ENCODE assay signal across 24 cellular contexts in the genomic region with DNA sequence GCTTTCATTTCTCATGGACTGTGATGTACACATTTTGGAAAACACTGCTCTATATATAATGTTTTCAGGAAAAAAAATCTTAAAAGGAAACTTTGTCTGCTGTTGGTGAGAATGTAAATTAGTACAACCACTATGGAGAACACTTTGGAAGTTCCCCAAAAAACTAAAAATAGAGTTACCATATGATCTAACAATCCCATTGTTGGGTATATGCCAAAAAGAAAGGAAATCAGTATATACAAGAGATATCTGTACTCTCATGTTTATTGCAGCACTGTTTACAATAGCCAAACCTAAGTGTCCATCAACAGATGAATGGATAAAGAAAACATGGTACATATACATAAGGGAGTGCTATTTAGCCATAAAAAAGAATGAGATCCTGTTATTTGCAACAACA.
DNase-seq lines count a peak whose midpoint lies in the region; ATAC-seq, FAIRE-seq and TF ChIP-seq lines count a peak whose summit lies in the region.
"Had no signal": no experiment of that assay in that cellular context is flagged by ENCODE, and none has a peak within 500 bp of the region (broad histone marks: within the 10 kb centered on the region; RNA-seq: fewer than 3 reads in every experiment).

No MANE protein-coding gene starts in this region.

- H3K9me3 Mint-ChIP-seq in memory B cell: peaks cover 1% of the 10 kb centered on the region
- H3K9me3 Mint-ChIP-seq in CD4-positive, alpha-beta T cell: no peaks in the 10 kb centered on the region
- H3K9me3 Mint-ChIP-seq: CD8-positive, alpha-beta memory T cell; GM23338; H9; HFFc6 had no signal

- no peak for TF ChIP-seq CTCF in 22Rv1 (IDR thresholded peaks at IDR 0.05)
- no peak for TF ChIP-seq CTCF in IMR-90 (conservative IDR thresholded peaks at IDR 0.05; ENCODE audit: low read depth, low read length)
- no peak for TF ChIP-seq CTCF in CD4-positive, alpha-beta T cell (IDR thresholded peaks at IDR 0.05)

- no peaks in the 10 kb centered on the region for H3K27me3 ChIP-seq in IMR-90 (ENCODE audit: control insufficient read depth, insufficient read depth, low read length)
- no peaks in the 10 kb centered on the region for H3K27me3 ChIP-seq in CD4-positive, alpha-beta T cell (ENCODE audit: control insufficient read depth, insufficient read depth, low read length)

- H4K8ac ChIP-seq in IMR-90 (ENCODE audit: low read depth in 2 of 2, low read length in 2 of 2): no peak overlapping the region

- H3K9ac ChIP-seq in IMR-90 (ENCODE audit: low read depth, low read length): no peak overlapping the region

- H3K14ac ChIP-seq in IMR-90 (replicated peaks; ENCODE audit: low read depth, low read length): no peak overlapping the region

- H2AK9ac ChIP-seq in IMR-90 (replicated peaks; ENCODE audit: low read depth, low read length, poor library complexity): no peak overlapping the region

- H3K27ac ChIP-seq in 22Rv1: peak overlapping the region; percentile 61
- H3K27ac ChIP-seq in IMR-90 (ENCODE audit: insufficient read depth, low read length): no peak overlapping the region
- no peak overlapping the region for H3K27ac ChIP-seq in CD4-positive, alpha-beta T cell (ENCODE audit: low read depth, low read length)
- H3K27ac ChIP-seq: A549, C4-2B had no signal

- no peaks in the 10 kb centered on the region for H3K27me3 Mint-ChIP-seq in memory B cell
- H3K27me3 Mint-ChIP-seq in CD4-positive, alpha-beta T cell: no peaks in the 10 kb centered on the region
- H3K27me3 Mint-ChIP-seq: CD4-positive, CD25-positive, alpha-beta regulatory T cell; CD8-positive, alpha-beta memory T cell had no signal

- no peak for TF ChIP-seq POLR2A in IMR-90 (IDR thresholded peaks at IDR 0.05; ENCODE audit: low read depth, low read length)

- no peak overlapping the region for H3K4me2 ChIP-seq in IMR-90 (ENCODE audit: low read depth, low read length)
- H3K4me2 ChIP-seq: A549, GM23338 had no signal

- no peak for TF ChIP-seq RAD21 in IMR-90 (IDR thresholded peaks at IDR 0.05; ENCODE audit: low read length)

- H3K36me3 Mint-ChIP-seq in memory B cell: peaks cover 6% of the 10 kb centered on the region
- no peaks in the 10 kb centered on the region for H3K36me3 Mint-ChIP-seq in CD4-positive, alpha-beta T cell (ENCODE audit: low read depth)
- H3K36me3 Mint-ChIP-seq: CD8-positive, alpha-beta memory T cell had no signal

- no peak overlapping the region for H3K18ac ChIP-seq in IMR-90 (ENCODE audit: low read depth, low read length)

- CTCF ChIA-PET in IMR-90 (lab: Yijun Ruan, JAX): no interaction called here
- CTCF ChIA-PET in CD4-positive, alpha-beta T cell (lab: Charles Lee): interaction anchor here (0.7 kb wide), 1 partner anchor 24 kb away, joined by 3 read pairs; no protein-coding TSS in a partner anchor

- H3K4me1 ChIP-seq in IMR-90 (ENCODE audit: control insufficient read depth, insufficient read depth, low read length): no peaks in the 10 kb centered on the region

- peaks cover 5 to 16% of the 10 kb centered on the region in 2 experiments for H3K79me1 ChIP-seq in IMR-90 (ENCODE audit: low read depth in 1 of 2, low read length in 2 of 2)

- peak overlapping the region; percentile 45 for H3K27ac Mint-ChIP-seq in memory B cell
- no peak overlapping the region for H3K27ac Mint-ChIP-seq in CD4-positive, alpha-beta T cell
- H3K27ac Mint-ChIP-seq: GM23338, H9, HFFc6 had no signal

- H2BK15ac ChIP-seq in IMR-90 (ENCODE audit: low read depth, low read length): no peak overlapping the region

- dilution Hi-C loops in IMR-90 (cut with HindIII; ENCODE audit: low sequenced_read_pairs, unreplicated experiment): no loop called here

- H2AK5ac ChIP-seq in IMR-90 (ENCODE audit: low read depth, low read length): no peak overlapping the region

- H3K4ac ChIP-seq in IMR-90 (ENCODE audit: low read depth, low read length): no peak overlapping the region

- POLR2A ChIA-PET in IMR-90 (lab: Charles Lee; ENCODE audit: unreplicated experiment): no interaction called here
- POLR2A ChIA-PET in CD4-positive, alpha-beta T cell (lab: Charles Lee): no interaction called here

- no peaks in the 10 kb centered on the region for H3K36me3 ChIP-seq in IMR-90 (ENCODE audit: control insufficient read depth, insufficient read depth, low read length)

- no peak for ATAC-seq in IMR-90 (ENCODE audit: low read depth)
- no peak for ATAC-seq in memory B cell (ENCODE audit: low read depth)
- ATAC-seq in CD4-positive, alpha-beta T cell (ENCODE audit: poor library complexity): no peak
- ATAC-seq: A549, GM12878, GM23338 had no signal

- H3K9me3 ChIP-seq in IMR-90 (ENCODE audit: control insufficient read depth, insufficient read depth, low read length): no peaks in the 10 kb centered on the region
- no peaks in the 10 kb centered on the region for H3K9me3 ChIP-seq in CD4-positive, alpha-beta T cell (ENCODE audit: control insufficient read depth, low read length)
- H3K9me3 ChIP-seq: A549 had no signal

- no peak overlapping the region for H3K23ac ChIP-seq in IMR-90 (ENCODE audit: low read depth, low read length)

- H3K56ac ChIP-seq in IMR-90 (ENCODE audit: extremely low read depth, insufficient read depth, low read length): no peak overlapping the region

- peak; percentile 14 for FAIRE-seq in colon (lab: Jason Lieb, UNC)
- FAIRE-seq: A549, D721Med, GM12878 had no signal

- H3K4me3 ChIP-seq in IMR-90 (ENCODE audit: insufficient read depth, low read depth, low read length): no peak overlapping the region
- H3K4me3 ChIP-seq: A549, GM12878, GM23338 had no signal

- no peak overlapping the region for H3K4me3 Mint-ChIP-seq in memory B cell
- H3K4me3 Mint-ChIP-seq in CD4-positive, alpha-beta T cell: no peak overlapping the region
- H3K4me3 Mint-ChIP-seq: CD4-positive, CD25-positive, alpha-beta regulatory T cell; CD8-positive, alpha-beta memory T cell; GM23338; H9; HFFc6 had no signal

- H4K5ac ChIP-seq in IMR-90 (ENCODE audit: low read depth, low read length): no peak overlapping the region

- H3K4me1 Mint-ChIP-seq in memory B cell: peaks cover 37% of the 10 kb centered on the region
- peaks cover 48% of the 10 kb centered on the region for H3K4me1 Mint-ChIP-seq in CD4-positive, alpha-beta T cell (ENCODE audit: low read depth)

- BruUV-seq in IMR-90 (replicated peaks; lab: Mats Ljungman, UMichigan): no TSS peak

- no peak overlapping the region for H4K91ac ChIP-seq in IMR-90 (ENCODE audit: insufficient read depth, low read depth, low read length)

- H2BK20ac ChIP-seq in IMR-90 (ENCODE audit: low read depth, low read length): no peak overlapping the region

- intact Hi-C loops in IMR-90 (cut with micrococcal nuclease): no loop called here
- intact Hi-C loops in CD4-positive, alpha-beta T cell (cut with DNase I, micrococcal nuclease): no loop called here

- no peaks in the 10 kb centered on the region for H3K9me1 ChIP-seq in IMR-90 (ENCODE audit: insufficient read depth, low read length)

- DNase-seq in IMR-90 (peak; percentile 11), memory B cell (ENCODE audit: low spot score in 2 of 2) (no peak), NCI-H1048 (lab: John Stamatoyannopoulos, UW) (no peak), C1 segment of cervical spinal cord (lab: John Stamatoyannopoulos, UW) (no peak), Ammon's horn (ENCODE audit: low spot score) (no peak)
- no peak for DNase-seq in CD4-positive, alpha-beta T cell
- DNase-seq: 8988T; ACHN; AML-193; CD4-positive, CD25-positive, alpha-beta regulatory T cell; CD8-positive, alpha-beta memory T cell; DMS 273 treated with DMSO at 0.1 percent for 48 hours; DMS79; EL; GDM1; H9; HFFc6 had no signal

- no peaks in the 10 kb centered on the region; the same call in 1 of the 2 replicates for H4K20me1 ChIP-seq in IMR-90 (ENCODE audit: insufficient read depth, low read length)

- in situ Hi-C loops in IMR-90 (cut with MboI; ENCODE audit: low sequenced_read_pairs): no loop called here

- H2BK120ac ChIP-seq in IMR-90 (ENCODE audit: low read depth, low read length): no peak overlapping the region

- no peak overlapping the region for H2BK5ac ChIP-seq in IMR-90 (ENCODE audit: low read depth, low read length, poor library complexity, severe bottlenecking)

- H2AFZ ChIP-seq in IMR-90 (replicated peaks; ENCODE audit: low read length, poor library complexity): no peak overlapping the region
- H2AFZ ChIP-seq: GM23338 had no signal

TF ChIP-seq in IMR-90, 13 proteins besides CTCF, POLR2A, EP300 and RAD21:
- TF ChIP-seq BHLHE40 (IDR thresholded peaks at IDR 0.05; ENCODE audit: low read depth, low read length) (no peak), MAFK (IDR thresholded peaks at IDR 0.05; ENCODE audit: low read depth, low read length) (no peak), MXI1 (IDR thresholded peaks at IDR 0.05; ENCODE audit: borderline replicate concordance, low read depth, low read length) (no peak), CEBPB (IDR thresholded peaks at IDR 0.05; ENCODE audit: low read depth, low read length) (no peak), NFE2L2 (IDR thresholded peaks at IDR 0.05; ENCODE audit: low read depth, low read length) (no peak), SMC3 (IDR thresholded peaks at IDR 0.05; ENCODE audit: low read depth, low read length) (no peak), CHD1 (IDR thresholded peaks at IDR 0.05; ENCODE audit: low read depth, low read length) (no peak)
